Comparison of ENCODE assay signal across 17 cellular contexts in genomic region chr2:231260442-231260841, GRCh38.
DNase-seq lines count a peak whose midpoint lies in the region; TF ChIP-seq lines count a peak whose summit lies in the region.
"Had no signal": no experiment of that assay in that cellular context is flagged by ENCODE, and none has a peak within 500 bp of the region (broad histone marks: within the 10 kb centered on the region; RNA-seq: fewer than 3 reads in every experiment).

No MANE protein-coding gene starts in this region.

- no peaks in the 10 kb centered on the region for H4K20me1 ChIP-seq in GM23248 (ENCODE audit: insufficient read depth)

- peak; percentile 26 for DNase-seq in GM23248
- peak; percentile 8 for DNase-seq in RWPE1 (ENCODE audit: low spot score)
- DNase-seq in fibroblast of villous mesenchyme (ENCODE audit: low read depth) = peak; percentile 27
- DNase-seq in mesenteric fat pad (ENCODE audit: low spot score) = peak; percentile 33
- DNase-seq in dorsolateral prefrontal cortex = no peak
- DNase-seq in NCI-H526 treated with DMSO at 0.1 percent for 48 hours (lab: John Stamatoyannopoulos, UW) = no peak
- DNase-seq in NCI-H2107 (lab: John Stamatoyannopoulos, UW) = no peak
- DNase-seq in coronary artery (ENCODE audit: low spot score) = no peak
- DNase-seq: activated CD4-positive, alpha-beta T cell treated with anti-CD3 and anti-CD28 coated beads for 48 hours; activated T-cell treated with anti-CD3 and anti-CD28 coated beads, Interleukin-2, amount 50 U/mL, for 4 hours; C1 segment of cervical spinal cord; foreskin melanocyte; GOT3; NCI-H1105 treated with DMSO at 0.1 percent for 48 hours; NCI-H345; stomach; T-cell had no signal

- intact Hi-C loops in dorsolateral prefrontal cortex (cut with DNase I) = no loop called here

- H3K4me2 ChIP-seq in GM23248 (ENCODE audit: unreplicated experiment) = no peak overlapping the region

- POLR2A ChIA-PET in RWPE1 (lab: Yijun Ruan, JAX; ENCODE audit: low non-redundant PET) = no interaction called here

- H3F3A ChIP-seq in GM23248 (ENCODE audit: insufficient read depth) = no peaks in the 10 kb centered on the region

- H3K27me3 ChIP-seq in GM23248 (replicated peaks; ENCODE audit: insufficient read depth) = no peaks in the 10 kb centered on the region
- H3K27me3 ChIP-seq in dorsolateral prefrontal cortex = no peaks in the 10 kb centered on the region
- H3K27me3 ChIP-seq: stomach had no signal

- H3K27ac ChIP-seq in GM23248 (no peak overlapping the region), RWPE1 (no peak overlapping the region), dorsolateral prefrontal cortex (no peak overlapping the region), coronary artery (no peak overlapping the region)
- H3K27ac ChIP-seq: stomach had no signal

- H3K9ac ChIP-seq in GM23248 = no peak overlapping the region

- in situ Hi-C loops in GM23248 (cut with MboI) = no loop called here

- H3K36me3 ChIP-seq in GM23248 (ENCODE audit: low read depth) = peaks cover 6% of the 10 kb centered on the region; the same call in 1 of the 2 replicates

- H3K4me1 ChIP-seq in GM23248 (ENCODE audit: insufficient read depth) = no peaks in the 10 kb centered on the region
- H3K4me1 ChIP-seq: stomach had no signal

- WGBS in GM23248 (ENCODE audit: low coverage in 1 of 2, low lambda C conversion rate in 2 of 2, missing lambda C conversion rate in 2 of 2), 2 experiments = 90 to 91% methylated on average over 9 of the region's 9 CpGs

- CTCF ChIA-PET in RWPE1 (lab: Yijun Ruan, JAX) = no interaction called here

- H3K79me2 ChIP-seq in GM23248 (ENCODE audit: insufficient read depth) = no peaks in the 10 kb centered on the region

- TF ChIP-seq CTCF in RWPE1 (conservative IDR thresholded peaks at IDR 0.05; ENCODE audit: low read depth) (no peak), fibroblast of villous mesenchyme (IDR thresholded peaks at IDR 0.05; ENCODE audit: insufficient read depth, low read depth, low read length) (no peak), dorsolateral prefrontal cortex (IDR thresholded peaks at IDR 0.05 in 54 of 56, conservative IDR thresholded peaks at IDR 0.05 in 2 of 56; ENCODE audit: low read depth in 1 of 56, partially characterized antibody in 56 of 56) (no peak), coronary artery (IDR thresholded peaks at IDR 0.05) (no peak)

- H3K9me3 ChIP-seq in GM23248 (ENCODE audit: low read depth) = no peaks in the 10 kb centered on the region
- H3K9me3 ChIP-seq: stomach had no signal

- H2AFZ ChIP-seq in GM23248 = no peak overlapping the region

- H3K4me3 ChIP-seq in GM23248 (no peak overlapping the region), fibroblast of villous mesenchyme (ENCODE audit: low read depth, low read length) (no peak overlapping the region), dorsolateral prefrontal cortex (no peak overlapping the region), coronary artery (no peak overlapping the region)
- H3K4me3 ChIP-seq: stomach had no signal

- no peaks in the 10 kb centered on the region for H3K9me2 ChIP-seq in GM23248 (ENCODE audit: insufficient read depth)

Comparison
In these comparisons a context has a peak if more than half of its experiments do, and no peak if none do; other contexts are left out.
1. DNase-seq: peak in GM23248 (single experiment), RWPE1 (single experiment), fibroblast of villous mesenchyme (single experiment) and mesenteric fat pad (single experiment); none in dorsolateral prefrontal cortex (0 of 10), NCI-H526 treated with DMSO at 0.1 percent for 48 hours (single experiment), NCI-H2107 (single experiment) and coronary artery (single experiment).